Comparison of ENCODE assay signal across 33 cellular contexts in genomic region chr12:132079190-132079589, GRCh38.
"Had no signal": no experiment of that assay in that cellular context is flagged by ENCODE, and none has a peak within 500 bp of the region (broad histone marks: within the 10 kb centered on the region; RNA-seq: fewer than 3 reads in every experiment).

No MANE protein-coding gene starts in this region.

- H3K79me2 ChIP-seq: hepatocyte had no signal

- ATAC-seq: activated CD4-positive, CD25-positive, alpha-beta regulatory T cell treated with anti-CD3 and anti-CD28 coated beads, Interleukin-2, amount 50 U/mL, for 24 hours; body of pancreas; right lobe of liver; stimulated activated memory B cell treated with anti-CD40 and anti-IgM and Interleukin-4, amounts not matched to agents 10 μg/mL and 1 μg/mL and 100 μg/mL, for 72 hours; stimulated activated naive CD8-positive, alpha-beta T cell treated with anti-CD3 and anti-CD28 coated beads, Interleukin-15, amount 100 ng/mL, for 72 hours had no signal

- H3K27ac ChIP-seq: body of pancreas, cardiac muscle cell, colonic mucosa, dorsolateral prefrontal cortex, hepatocyte, neutrophil, right lobe of liver, tibial artery, WERI-Rb-1 had no signal

- H3K27me3 ChIP-seq: body of pancreas, cardiac muscle cell, colonic mucosa, dorsolateral prefrontal cortex, hepatocyte, neutrophil, right lobe of liver, tibial artery had no signal

- H3K9me3 Mint-ChIP-seq: activated CD4-positive, alpha-beta memory T cell treated with anti-CD3 and anti-CD28 coated beads for 36 hours; activated T-helper 1 cell treated with anti-CD3 and anti-CD28 coated beads, Interleukin-12 subunit alpha, Interleukin-12 subunit beta, Interleukin-2, Interleukin-4 antibody, amounts not matched to agents 30 ng/mL and 10 ng/mL and 1 ng/mL, durations not matched to agents 14 hours and 24 hours and 36 hours; nephron; stimulated activated memory B cell treated with anti-CD40 and anti-IgM and Interleukin-4, amounts not matched to agents 10 μg/mL and 1 μg/mL and 100 μg/mL, for 72 hours; stimulated activated naive CD8-positive, alpha-beta T cell treated with anti-CD3 and anti-CD28 coated beads, Interleukin-15, amount 100 ng/mL, for 72 hours had no signal

- H3K27ac Mint-ChIP-seq: activated CD4-positive, alpha-beta memory T cell treated with anti-CD3 and anti-CD28 coated beads for 36 hours; activated T-helper 1 cell treated with anti-CD3 and anti-CD28 coated beads, Interleukin-12 subunit alpha, Interleukin-12 subunit beta, Interleukin-2, Interleukin-4 antibody, amounts not matched to agents 30 ng/mL and 10 ng/mL and 1 ng/mL, durations not matched to agents 14 hours and 24 hours and 36 hours; nephron; progenitor cell of endocrine pancreas; stimulated activated memory B cell treated with anti-CD40 and anti-IgM and Interleukin-4, amounts not matched to agents 10 μg/mL and 1 μg/mL and 100 μg/mL, for 72 hours; stimulated activated naive CD8-positive, alpha-beta T cell treated with anti-CD3 and anti-CD28 coated beads, Interleukin-15, amount 100 ng/mL, for 72 hours had no signal

- H3K4me3 ChIP-seq: body of pancreas, cardiac muscle cell, colonic mucosa, dorsolateral prefrontal cortex, hepatocyte, right lobe of liver, skin epidermis, tibial artery had no signal

- H2AFZ ChIP-seq: hepatocyte had no signal

- H3K27me3 Mint-ChIP-seq: activated CD4-positive, alpha-beta memory T cell treated with anti-CD3 and anti-CD28 coated beads for 36 hours; activated naive CD8-positive, alpha-beta T cell; progenitor cell of endocrine pancreas; stimulated activated memory B cell treated with anti-CD40 and anti-IgM and Interleukin-4, amounts not matched to agents 10 μg/mL and 1 μg/mL and 100 μg/mL, for 72 hours; stimulated activated naive CD8-positive, alpha-beta T cell treated with anti-CD3 and anti-CD28 coated beads, Interleukin-15, amount 100 ng/mL, for 72 hours had no signal

- H3K4me3 Mint-ChIP-seq: activated CD4-positive, alpha-beta memory T cell treated with anti-CD3 and anti-CD28 coated beads for 36 hours; activated naive CD8-positive, alpha-beta T cell; activated T-helper 1 cell treated with anti-CD3 and anti-CD28 coated beads, Interleukin-12 subunit alpha, Interleukin-12 subunit beta, Interleukin-2, Interleukin-4 antibody, amounts not matched to agents 30 ng/mL and 10 ng/mL and 1 ng/mL, durations not matched to agents 14 hours and 24 hours and 36 hours; nephron; stimulated activated memory B cell treated with anti-CD40 and anti-IgM and Interleukin-4, amounts not matched to agents 10 μg/mL and 1 μg/mL and 100 μg/mL, for 72 hours; stimulated activated naive CD8-positive, alpha-beta T cell treated with anti-CD3 and anti-CD28 coated beads, Interleukin-15, amount 100 ng/mL, for 72 hours had no signal

- H3K4me2 ChIP-seq: hepatocyte had no signal

- FAIRE-seq: endothelial cell of umbilical vein, TTC549 had no signal

- H3K9me3 ChIP-seq: body of pancreas, colonic mucosa, right lobe of liver, tibial artery had no signal

- DNase-seq: activated CD4-positive, alpha-beta memory T cell treated with anti-CD3 and anti-CD28 coated beads for 36 hours; activated CD4-positive, alpha-beta T cell treated with anti-CD3 and anti-CD28 coated beads for 48 hours; activated CD8-positive, alpha-beta memory T cell treated with anti-CD3 and anti-CD28 coated beads, Interleukin-2, amount 50 U/mL, for 4 hours; activated T-cell treated with anti-CD3 and anti-CD28 coated beads, Interleukin-2, amount 50 U/mL, for 1 hour; anterior cingulate cortex; body of pancreas; cerebellar nuclear complex; colonic mucosa; dorsolateral prefrontal cortex; effector memory CD4-positive, alpha-beta T cell; foreskin melanocyte; islet precursor cell; mammary epithelial cell; right lobe of liver; stimulated activated CD4-positive, alpha-beta T cell treated with anti-CD3 and anti-CD28 coated beads, Interleukin-12 subunit alpha, Interleukin-12 subunit beta, amount 100 ng/mL, for 4 hours; stimulated activated CD4-positive, alpha-beta T cell treated with anti-CD3 and anti-CD28 coated beads, Interleukin-4, amount 100 ng/mL, for 4 hours; stimulated activated CD8-positive, alpha-beta memory T cell treated with anti-CD3 and anti-CD28 coated beads, Interleukin-4, amount 100 ng/mL, for 48 hours; stimulated activated naive CD8-positive, alpha-beta T cell treated with anti-CD3 and anti-CD28 coated beads, Interleukin-15, amount 100 ng/mL, for 72 hours; T-helper 9 cell; tibial artery; WERI-Rb-1 had no signal
